ENCODE assay signal across 8 cellular contexts in genomic region chr2:62475172-62476011, GRCh38. TPM values are rescaled to one million over a fixed set of nuclear protein-coding genes. Genes with fewer than 3 reads are reported as not detected.
A peak's percentile ranks its signal among the peaks of the same experiment; 100 is the strongest.
DNase-seq lines count a peak whose midpoint lies in the region; ATAC-seq and TF ChIP-seq lines count a peak whose summit lies in the region.

No MANE protein-coding gene starts in this region.

- H3K4me3 Mint-ChIP-seq in Calu3 (ENCODE audit: low read depth, unreplicated experiment): no peak overlapping the region

- H3K27me3 ChIP-seq in foreskin keratinocyte: no peaks in the 10 kb centered on the region
- H3K27me3 ChIP-seq in parathyroid adenoma (ENCODE audit: control insufficient read depth, insufficient read depth, low read length): no peaks in the 10 kb centered on the region

- H3K27ac Mint-ChIP-seq in Calu3 (ENCODE audit: unreplicated experiment): no peak overlapping the region

- H3K9me3 ChIP-seq in parathyroid adenoma (ENCODE audit: control insufficient read depth, low read length): no peaks in the 10 kb centered on the region

- no peaks in the 10 kb centered on the region for H3K36me3 ChIP-seq in parathyroid adenoma (ENCODE audit: control insufficient read depth, insufficient read depth, low read length)

- no TSS peak for BruUV-seq in Calu3 (replicated peaks; lab: Mats Ljungman, UMichigan)

- CTCF ChIA-PET in Calu3 (lab: Charles Lee): no interaction called here

- peaks cover 14% of the 10 kb centered on the region for H3K4me1 Mint-ChIP-seq in Calu3 (ENCODE audit: low read depth, unreplicated experiment)

- intact Hi-C loops in Calu3 (cut with micrococcal nuclease; ENCODE audit: unreplicated experiment): no loop called here

- no peak overlapping the region for H3K9ac ChIP-seq in parathyroid adenoma

- peaks cover 20% of the 10 kb centered on the region for H3K4me1 ChIP-seq in foreskin keratinocyte
- H3K4me1 ChIP-seq in parathyroid adenoma: no peaks in the 10 kb centered on the region

- H3K4me3 ChIP-seq in parathyroid adenoma (ENCODE audit: low read depth, low read length): no peak overlapping the region

- H3K27ac ChIP-seq in foreskin keratinocyte (no peak overlapping the region), parathyroid adenoma (no peak overlapping the region)

- H2AFZ ChIP-seq in parathyroid adenoma: peak overlapping the region; percentile 41

- H3K79me2 ChIP-seq in parathyroid adenoma: no peaks in the 10 kb centered on the region

- H3K4me2 ChIP-seq in parathyroid adenoma (ENCODE audit: low read length): no peak overlapping the region

- TF ChIP-seq CTCF in foreskin keratinocyte (conservative IDR thresholded peaks at IDR 0.05) (no peak), parathyroid adenoma (IDR thresholded peaks at IDR 0.05) (no peak), Calu3 (IDR thresholded peaks at IDR 0.05; ENCODE audit: unreplicated experiment) (no peak)

- H3K36me3 Mint-ChIP-seq in Calu3 (ENCODE audit: insufficient read depth, unreplicated experiment): no peaks in the 10 kb centered on the region

- no peaks in the 10 kb centered on the region for H3K27me3 Mint-ChIP-seq in Calu3 (ENCODE audit: unreplicated experiment)

- ATAC-seq in foreskin keratinocyte: peak; percentile 7
- ATAC-seq in GM19452 (IDR thresholded peaks at IDR 0.05; ENCODE audit: unreplicated experiment): no peak

- DNase-seq in DMS79 treated with DMSO at 0.1 percent for 48 hours (lab: John Stamatoyannopoulos, UW): peak; percentile 67
- DNase-seq in NCI-H446 treated with DMSO at 0.1 percent for 48 hours (lab: John Stamatoyannopoulos, UW): peak; percentile 20
- peak in 1 of 2 donors; percentile 30 for DNase-seq in foreskin keratinocyte
- DNase-seq in Calu3: no peak
- no peak for DNase-seq in NCI-H774 (lab: John Stamatoyannopoulos, UW)
- no peak for DNase-seq in epidermal melanocyte (ENCODE audit: insufficient read length, low spot score)

- H3K9me3 Mint-ChIP-seq in Calu3 (ENCODE audit: low read depth, unreplicated experiment): no peaks in the 10 kb centered on the region

RNA-seq across cellular contexts. Expression of gene TMEM17, which starts 30.6 kb away (rescaled TPM):
- total RNA-seq in foreskin keratinocyte (2.3 and 2.5 TPM in 2 replicates), Calu3 (2022) (3.3 and 3.6 TPM in 2 replicates)
- 1.9 and 2.1 TPM in 2 replicates for polyA plus RNA-seq in foreskin keratinocyte

Comparison
In these comparisons a context has a peak if more than half of its experiments do, and no peak if none do; other contexts are left out.
1. DNase-seq: peak in DMS79 treated with DMSO at 0.1 percent for 48 hours (single experiment) and NCI-H446 treated with DMSO at 0.1 percent for 48 hours (single experiment); none in Calu3 (single experiment), NCI-H774 (single experiment) and epidermal melanocyte (single experiment).